11 cellular contexts compared by ENCODE assay signal in the genomic region with DNA sequence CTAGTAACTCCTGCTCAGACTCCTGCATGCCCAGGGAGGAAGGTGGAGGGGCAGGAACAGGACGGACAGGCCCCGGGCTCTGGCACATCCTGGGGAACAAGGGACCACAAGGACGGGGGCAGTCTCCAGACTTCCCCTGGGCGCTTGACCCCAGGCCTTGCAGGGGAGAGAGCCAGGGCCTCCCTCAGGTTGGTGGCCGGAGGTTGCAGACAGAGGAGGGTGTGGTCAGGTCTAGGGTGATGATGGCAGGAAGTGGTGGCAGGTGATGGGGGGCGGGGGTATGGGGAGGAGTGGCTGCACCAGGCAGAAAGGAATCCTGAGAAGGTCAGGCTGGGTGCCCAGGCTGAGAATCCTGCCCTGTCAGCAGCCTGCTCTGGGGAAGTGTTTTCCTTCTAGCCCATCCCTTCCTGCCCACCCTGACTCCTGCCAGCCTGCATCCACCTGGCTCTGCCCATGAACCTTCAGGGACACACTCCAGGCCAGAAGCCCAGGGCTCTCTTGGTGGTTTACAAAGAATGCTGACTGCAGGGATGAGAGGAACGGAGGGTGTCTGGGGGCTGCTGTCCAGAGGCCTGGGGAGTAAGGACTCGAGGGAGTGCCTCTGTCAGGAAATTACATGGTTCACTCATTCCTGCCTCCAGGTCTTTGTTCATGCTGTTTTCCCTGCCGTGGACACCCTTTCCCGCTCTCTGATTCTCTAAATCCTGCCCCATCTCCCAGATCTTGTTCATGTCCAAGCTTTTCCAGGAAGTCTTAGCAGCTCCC. TPM values are rescaled to one million over a fixed set of nuclear protein-coding genes. Genes with fewer than 3 reads are reported as not detected.
DNase-seq lines count a peak whose midpoint lies in the region; ATAC-seq, FAIRE-seq and TF ChIP-seq lines count a peak whose summit lies in the region.
"Had no signal": no experiment of that assay in that cellular context is flagged by ENCODE, and none has a peak within 500 bp of the region (broad histone marks: within the 10 kb centered on the region; RNA-seq: fewer than 3 reads in every experiment).

No MANE protein-coding gene starts in this region.

- H3K27ac Mint-ChIP-seq in WTC11 (no peak overlapping the region), mesothelial cell of epicardium (peak overlapping the region; percentile 89)

- TF ChIP-seq CTCF in BE2C (IDR thresholded peaks at IDR 0.05; ENCODE audit: low read depth, low read length) (no peak), WTC11 (IDR thresholded peaks at IDR 0.05) (no peak), mesothelial cell of epicardium (IDR thresholded peaks at IDR 0.05; ENCODE audit: unreplicated experiment) (no peak)

- FAIRE-seq in H54 (lab: Jason Lieb, UNC), result no peak
- FAIRE-seq: GM19239, small intestine had no signal

- DNase-seq in BE2C (peak; percentile 2), ELF-1 (ENCODE audit: low read depth, low spot score) (peak; percentile 30), WTC11 (ENCODE audit: low spot score) (no peak), mesothelial cell of epicardium (ENCODE audit: low spot score in 2 of 2, unreplicated experiment in 2 of 2) (no peak), H54 (ENCODE audit: insufficient read length, low spot score) (no peak)
- no peak for DNase-seq in activated CD4-positive, alpha-beta T cell treated with anti-CD3 and anti-CD28 coated beads, Interleukin-2, amount 50 U/mL, for 4 hours
- DNase-seq: KBM-7, NCI-H2171, small intestine had no signal

- no peaks in the 10 kb centered on the region for H3K36me3 ChIP-seq in BE2C

- H3K9me3 Mint-ChIP-seq in WTC11, result no peaks in the 10 kb centered on the region
- H3K9me3 Mint-ChIP-seq in mesothelial cell of epicardium, result no peaks in the 10 kb centered on the region

- POLR2A ChIA-PET in WTC11 (lab: Charles Lee), result interaction anchor here (0.8 kb wide), 1 partner anchor 9 kb away, joined by 3 read pairs; no protein-coding TSS in a partner anchor

- H3K27me3 ChIP-seq in BE2C, result no peaks in the 10 kb centered on the region

- no peaks in the 10 kb centered on the region for H3K9me3 ChIP-seq in BE2C

- H3K36me3 Mint-ChIP-seq in WTC11, result no peaks in the 10 kb centered on the region
- peaks cover 4% of the 10 kb centered on the region for H3K36me3 Mint-ChIP-seq in mesothelial cell of epicardium

- H3K4me3 Mint-ChIP-seq in WTC11 (no peak overlapping the region), mesothelial cell of epicardium (no peak overlapping the region)

- CTCF ChIA-PET in WTC11 (lab: Charles Lee), result interaction anchor here (0.9 to 1.0 kb wide), 2 partner anchors 14 to 106 kb away, joined by 3 to 5 read pairs; no protein-coding TSS in a partner anchor

- H3K4me1 Mint-ChIP-seq in WTC11, result no peaks in the 10 kb centered on the region
- peaks cover 60% of the 10 kb centered on the region for H3K4me1 Mint-ChIP-seq in mesothelial cell of epicardium

- H3K4me1 ChIP-seq in BE2C, result peaks cover 35% of the 10 kb centered on the region

- no peak for TF ChIP-seq POLR2A in H54 (IDR thresholded peaks at IDR 0.05; ENCODE audit: low read depth, low read length)

- 0 out of 2 replicates have a peak, but pooled peaks have one; percentile 14 for ATAC-seq in WTC11
- ATAC-seq in HG03354 (IDR thresholded peaks at IDR 0.05; ENCODE audit: poor library complexity, severe bottlenecking, unreplicated experiment), result no peak

- H3K27me3 Mint-ChIP-seq in WTC11 (ENCODE audit: low read depth), result no peaks in the 10 kb centered on the region
- no peaks in the 10 kb centered on the region for H3K27me3 Mint-ChIP-seq in mesothelial cell of epicardium (ENCODE audit: low read depth)

- no peak overlapping the region for H3K4me3 ChIP-seq in BE2C (ENCODE audit: low read depth, low read length)

TF ChIP-seq in WTC11, 78 proteins besides CTCF, POLR2A, EP300 and RAD21:
- TF ChIP-seq FOXK1 (CRISPR knock-in tag; IDR thresholded peaks at IDR 0.05) (no peak), ETV6 (CRISPR knock-in tag; IDR thresholded peaks at IDR 0.05) (no peak), NR3C1 (CRISPR knock-in tag; conservative IDR thresholded peaks at IDR 0.05; ENCODE audit: low read depth) (no peak), OVOL2 (CRISPR knock-in tag; IDR thresholded peaks at IDR 0.05; ENCODE audit: borderline replicate concordance) (no peak), ZNF423 (CRISPR knock-in tag; IDR thresholded peaks at IDR 0.05) (no peak), ELF4 (CRISPR knock-in tag; IDR thresholded peaks at IDR 0.05; ENCODE audit: low read depth) (no peak), RELA (CRISPR knock-in tag; IDR thresholded peaks at IDR 0.05; ENCODE audit: borderline replicate concordance) (no peak), TEAD4 (CRISPR knock-in tag; IDR thresholded peaks at IDR 0.05) (no peak), SMAD3 (CRISPR knock-in tag; IDR thresholded peaks at IDR 0.05; ENCODE audit: borderline replicate concordance) (no peak), MYBL2 (CRISPR knock-in tag; IDR thresholded peaks at IDR 0.05) (no peak), NFE2L1 (CRISPR knock-in tag; IDR thresholded peaks at IDR 0.05) (no peak), ATF1 (CRISPR knock-in tag; IDR thresholded peaks at IDR 0.05) (no peak), NR1H2 (CRISPR knock-in tag; IDR thresholded peaks at IDR 0.05) (no peak), ZNF396 (CRISPR knock-in tag; IDR thresholded peaks at IDR 0.05; ENCODE audit: borderline replicate concordance) (no peak), PRRX2 (CRISPR knock-in tag; IDR thresholded peaks at IDR 0.05) (no peak)
- TF ChIP-seq, protein P1, sequence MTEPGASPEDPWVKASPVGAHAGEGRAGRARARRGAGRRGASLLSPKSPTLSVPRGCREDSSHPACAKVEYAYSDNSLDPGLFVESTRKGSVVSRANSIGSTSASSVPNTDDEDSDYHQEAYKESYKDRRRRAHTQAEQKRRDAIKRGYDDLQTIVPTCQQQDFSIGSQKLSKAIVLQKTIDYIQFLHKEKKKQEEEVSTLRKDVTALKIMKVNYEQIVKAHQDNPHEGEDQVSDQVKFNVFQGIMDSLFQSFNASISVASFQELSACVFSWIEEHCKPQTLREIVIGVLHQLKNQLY (CRISPR knock-in tag; IDR thresholded peaks at IDR 0.05), result no peak
- TF ChIP-seq, protein P2, sequence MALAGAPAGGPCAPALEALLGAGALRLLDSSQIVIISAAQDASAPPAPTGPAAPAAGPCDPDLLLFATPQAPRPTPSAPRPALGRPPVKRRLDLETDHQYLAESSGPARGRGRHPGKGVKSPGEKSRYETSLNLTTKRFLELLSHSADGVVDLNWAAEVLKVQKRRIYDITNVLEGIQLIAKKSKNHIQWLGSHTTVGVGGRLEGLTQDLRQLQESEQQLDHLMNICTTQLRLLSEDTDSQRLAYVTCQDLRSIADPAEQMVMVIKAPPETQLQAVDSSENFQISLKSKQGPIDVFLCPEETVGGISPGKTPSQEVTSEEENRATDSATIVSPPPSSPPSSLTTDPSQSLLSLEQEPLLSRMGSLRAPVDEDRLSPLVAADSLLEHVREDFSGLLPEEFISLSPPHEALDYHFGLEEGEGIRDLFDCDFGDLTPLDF (CRISPR knock-in tag; IDR thresholded peaks at IDR 0.05), result no peak
- TF ChIP-seq, protein P3, sequence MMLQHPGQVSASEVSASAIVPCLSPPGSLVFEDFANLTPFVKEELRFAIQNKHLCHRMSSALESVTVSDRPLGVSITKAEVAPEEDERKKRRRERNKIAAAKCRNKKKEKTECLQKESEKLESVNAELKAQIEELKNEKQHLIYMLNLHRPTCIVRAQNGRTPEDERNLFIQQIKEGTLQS (CRISPR knock-in tag; conservative IDR thresholded peaks at IDR 0.05), result no peak
- TF ChIP-seq, protein P4, sequence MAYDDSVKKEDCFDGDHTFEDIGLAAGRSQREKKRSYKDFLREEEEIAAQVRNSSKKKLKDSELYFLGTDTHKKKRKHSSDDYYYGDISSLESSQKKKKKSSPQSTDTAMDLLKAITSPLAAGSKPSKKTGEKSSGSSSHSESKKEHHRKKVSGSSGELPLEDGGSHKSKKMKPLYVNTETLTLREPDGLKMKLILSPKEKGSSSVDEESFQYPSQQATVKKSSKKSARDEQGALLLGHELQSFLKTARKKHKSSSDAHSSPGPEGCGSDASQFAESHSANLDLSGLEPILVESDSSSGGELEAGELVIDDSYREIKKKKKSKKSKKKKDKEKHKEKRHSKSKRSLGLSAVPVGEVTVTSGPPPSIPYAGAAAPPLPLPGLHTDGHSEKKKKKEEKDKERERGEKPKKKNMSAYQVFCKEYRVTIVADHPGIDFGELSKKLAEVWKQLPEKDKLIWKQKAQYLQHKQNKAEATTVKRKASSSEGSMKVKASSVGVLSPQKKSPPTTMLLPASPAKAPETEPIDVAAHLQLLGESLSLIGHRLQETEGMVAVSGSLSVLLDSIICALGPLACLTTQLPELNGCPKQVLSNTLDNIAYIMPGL (CRISPR knock-in tag; IDR thresholded peaks at IDR 0.05), result no peak
- TF ChIP-seq, protein P5, sequence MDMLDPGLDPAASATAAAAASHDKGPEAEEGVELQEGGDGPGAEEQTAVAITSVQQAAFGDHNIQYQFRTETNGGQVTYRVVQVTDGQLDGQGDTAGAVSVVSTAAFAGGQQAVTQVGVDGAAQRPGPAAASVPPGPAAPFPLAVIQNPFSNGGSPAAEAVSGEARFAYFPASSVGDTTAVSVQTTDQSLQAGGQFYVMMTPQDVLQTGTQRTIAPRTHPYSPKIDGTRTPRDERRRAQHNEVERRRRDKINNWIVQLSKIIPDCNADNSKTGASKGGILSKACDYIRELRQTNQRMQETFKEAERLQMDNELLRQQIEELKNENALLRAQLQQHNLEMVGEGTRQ (CRISPR knock-in tag; IDR thresholded peaks at IDR 0.05), result no peak

RNA-seq across cellular contexts. Expression of a gene that starts 15.8 kb away (rescaled TPM):
- 42.5 TPM for polyA plus RNA-seq in BE2C (2012; ENCODE audit: insufficient read depth, insufficient read length, low read depth)
- total RNA-seq in WTC11 (2021) (10.6 to 14.4 TPM (median 12.3 TPM) in 3 replicates), mesothelial cell of epicardium (62.9 to 69.0 TPM (median 68.6 TPM) in 3 replicates)

RNA-seq across cellular contexts. Expression of a gene that starts 50.0 kb away (rescaled TPM):
- polyA plus RNA-seq in BE2C (2012; ENCODE audit: insufficient read depth, insufficient read length, low read depth), result 41.5 TPM
- total RNA-seq in WTC11 (2021), result 5.0 to 5.5 TPM (median 5.4 TPM) in 3 replicates
- 11.1 to 13.7 TPM (median 11.9 TPM) in 3 replicates for total RNA-seq in mesothelial cell of epicardium

RNA-seq across cellular contexts. Expression of a gene that starts 52.5 kb away (rescaled TPM):
- 54.6 TPM for polyA plus RNA-seq in BE2C (2012; ENCODE audit: insufficient read depth, insufficient read length, low read depth)
- total RNA-seq in WTC11 (2021), result 39.0 to 47.7 TPM (median 40.5 TPM) in 3 replicates
- 41.2 to 45.3 TPM (median 43.6 TPM) in 3 replicates for total RNA-seq in mesothelial cell of epicardium

Comparison
In these comparisons a context has a peak if more than half of its experiments do, and no peak if none do; other contexts are left out.
1. DNase-seq: peak in BE2C (single experiment) and ELF-1 (single experiment); none in WTC11 (single experiment), mesothelial cell of epicardium (0 of 2), H54 (single experiment) and activated CD4-positive, alpha-beta T cell treated with anti-CD3 and anti-CD28 coated beads, Interleukin-2, amount 50 U/mL, for 4 hours (0 of 2).